In the genomic region with DNA sequence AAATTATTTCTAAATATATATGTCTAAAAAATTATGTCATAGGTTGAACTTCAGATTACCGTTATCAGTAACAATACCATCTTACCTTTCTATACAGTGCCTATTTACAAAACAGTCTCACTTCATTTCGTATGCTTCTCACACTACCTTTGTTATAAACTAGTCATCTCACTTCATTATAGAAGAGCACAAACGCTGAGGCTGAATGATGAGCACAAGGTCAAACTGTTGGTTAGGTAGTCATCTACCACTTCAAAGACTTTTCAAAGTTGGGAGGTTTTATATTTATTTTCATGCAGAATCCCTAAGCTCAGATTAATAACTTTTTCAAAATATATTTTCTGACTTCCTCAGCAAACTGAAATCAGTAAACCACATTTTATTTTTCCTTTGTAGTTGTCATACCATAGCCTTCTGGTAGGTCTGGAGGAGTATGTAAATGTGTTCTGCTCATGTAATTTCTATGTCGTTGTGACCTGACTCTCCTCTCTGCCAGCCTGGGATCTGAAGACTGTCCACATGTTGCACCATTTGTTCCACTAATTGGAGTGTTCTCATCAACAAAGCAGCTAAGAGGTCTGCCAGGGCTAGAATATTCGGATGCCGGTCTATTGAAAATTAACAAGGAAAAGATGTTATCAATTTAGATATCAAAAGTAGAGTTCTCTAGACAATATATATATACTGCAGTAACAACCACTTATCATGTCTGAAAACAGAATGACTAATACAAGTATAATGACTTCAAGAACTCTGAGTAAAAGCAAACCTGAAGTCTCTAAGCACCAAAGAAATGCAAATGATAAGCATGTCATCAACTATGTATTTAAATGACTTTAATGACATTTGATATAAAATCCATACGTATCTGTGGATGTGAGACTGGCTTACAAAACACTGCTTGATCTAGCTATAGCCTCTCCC, we compare ENCODE assay signal across 1 cellular context.
TF ChIP-seq lines count a peak whose summit lies in the region.

No MANE protein-coding gene starts in this region.

TF ChIP-seq in GM12878, 131 proteins besides CTCF, POLR2A, EP300 and RAD21 (continued from another document):
- TF ChIP-seq ZNF687 (IDR thresholded peaks at IDR 0.05) (no peak), ESRRA (IDR thresholded peaks at IDR 0.05; ENCODE audit: low read length) (no peak), TCF7 (IDR thresholded peaks at IDR 0.05; ENCODE audit: borderline replicate concordance) (peak; percentile 23; the same call in 1 of the 2 replicates), JUNB (IDR thresholded peaks at IDR 0.05) (peak; percentile 73), BRCA1 (IDR thresholded peaks at IDR 0.05; ENCODE audit: low read depth, low read length) (no peak), ATF2 (IDR thresholded peaks at IDR 0.05; ENCODE audit: low read length) (peak; percentile 34; the same call in 1 of the 2 replicates), RB1 (IDR thresholded peaks at IDR 0.05; ENCODE audit: borderline replicate concordance) (no peak), RUNX3 (IDR thresholded peaks at IDR 0.05; ENCODE audit: low read length) (peak; percentile 64), FOS (IDR thresholded peaks at IDR 0.05; ENCODE audit: borderline replicate concordance, extremely low read depth, insufficient read length) (no peak), TBL1XR1 (IDR thresholded peaks at IDR 0.05; ENCODE audit: low read depth, low read length) (no peak), SRF (IDR thresholded peaks at IDR 0.05; ENCODE audit: low read depth in 2 of 2, low read length in 2 of 2) (no peak), MAX (IDR thresholded peaks at IDR 0.05; ENCODE audit: low read depth, low read length) (no peak), ZZZ3 (IDR thresholded peaks at IDR 0.05; ENCODE audit: control insufficient read depth, insufficient read length, low read depth) (no peak), RFX5 (IDR thresholded peaks at IDR 0.05; ENCODE audit: low read depth, low read length) (no peak), CREB1 (IDR thresholded peaks at IDR 0.05; ENCODE audit: low read depth) (no peak), NFIC (IDR thresholded peaks at IDR 0.05; ENCODE audit: low read depth, low read length) (peak; percentile 53), BHLHE40 (IDR thresholded peaks at IDR 0.05; ENCODE audit: borderline replicate concordance in 1 of 2, low read depth in 2 of 2, low read length in 1 of 2) (no peak), PBX3 (IDR thresholded peaks at IDR 0.05; ENCODE audit: insufficient replicate concordance, low read depth, low read length) (no peak), GATAD2B (conservative IDR thresholded peaks at IDR 0.05; ENCODE audit: low read depth) (no peak), EED (IDR thresholded peaks at IDR 0.05; ENCODE audit: low read depth) (no peak), CHD1 (IDR thresholded peaks at IDR 0.05; ENCODE audit: low read depth, low read length) (no peak), MYB (IDR thresholded peaks at IDR 0.05; ENCODE audit: borderline replicate concordance, low read depth, low read length) (no peak)
